9 cellular contexts compared by ENCODE assay signal in the genomic region with DNA sequence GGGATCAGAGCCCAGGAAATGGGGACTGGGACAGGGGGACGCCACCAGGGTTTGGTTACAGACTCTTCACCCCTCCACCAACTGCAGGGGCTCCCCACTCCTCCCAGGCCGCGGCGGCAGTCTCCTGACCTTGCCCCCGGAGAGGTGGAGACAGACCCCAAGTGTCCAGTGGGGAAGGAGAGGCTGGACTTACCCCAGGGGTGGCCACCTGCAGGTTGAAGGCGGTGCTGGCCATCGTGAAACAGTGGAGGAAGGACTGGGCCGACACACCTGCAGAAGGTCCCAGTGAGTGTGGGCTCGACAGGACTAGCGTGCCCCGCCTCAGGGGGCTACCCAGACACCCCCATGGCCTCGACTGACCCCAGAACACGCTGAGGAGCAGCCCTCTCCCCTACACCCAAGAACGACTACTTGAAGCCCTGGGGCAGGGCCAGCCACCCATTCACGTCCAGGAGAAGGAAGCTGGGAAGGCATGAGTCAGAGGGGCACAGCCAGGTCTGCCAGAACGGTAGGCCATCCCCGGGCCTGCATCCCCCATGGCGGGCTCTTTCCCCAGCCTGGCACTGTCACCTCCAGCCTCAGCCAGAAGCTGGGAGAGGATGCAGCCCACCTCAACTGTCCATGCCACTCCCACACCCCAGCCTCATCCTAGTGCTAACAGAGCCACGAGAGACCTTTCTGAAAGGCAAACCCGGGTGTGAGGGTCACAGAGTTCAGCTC. TPM values are rescaled to one million over a fixed set of nuclear protein-coding genes. Genes with fewer than 3 reads are reported as not detected.
DNase-seq lines count a peak whose midpoint lies in the region; ATAC-seq and TF ChIP-seq lines count a peak whose summit lies in the region.
"Had no signal": no experiment of that assay in that cellular context is flagged by ENCODE, and none has a peak within 500 bp of the region (broad histone marks: within the 10 kb centered on the region; RNA-seq: fewer than 3 reads in every experiment).

No MANE protein-coding gene starts in this region.

- H3K36me3 Mint-ChIP-seq in activated naive CD4-positive, alpha-beta T cell treated with anti-CD3 and anti-CD28 coated beads, Interleukin-2, amount 50 U/mL, for 24 hours: no peaks in the 10 kb centered on the region
- H3K36me3 Mint-ChIP-seq in activated CD4-positive, alpha-beta memory T cell treated with anti-CD3 and anti-CD28 coated beads, Interleukin-2, amount 10 ng/mL, durations not matched to agents 7 days and 5 days (ENCODE audit: low read depth): peaks cover 5% of the 10 kb centered on the region
- no peaks in the 10 kb centered on the region for H3K36me3 Mint-ChIP-seq in type B pancreatic cell

- no peak for ATAC-seq in GM21423 (IDR thresholded peaks at IDR 0.05; ENCODE audit: unreplicated experiment)

- H3K4me1 Mint-ChIP-seq in activated naive CD4-positive, alpha-beta T cell treated with anti-CD3 and anti-CD28 coated beads, Interleukin-2, amount 50 U/mL, for 24 hours: peaks cover 20% of the 10 kb centered on the region
- H3K4me1 Mint-ChIP-seq in activated CD4-positive, alpha-beta memory T cell treated with anti-CD3 and anti-CD28 coated beads, Interleukin-2, amount 10 ng/mL, durations not matched to agents 7 days and 5 days: peaks cover 28% of the 10 kb centered on the region
- no peaks in the 10 kb centered on the region for H3K4me1 Mint-ChIP-seq in type B pancreatic cell (ENCODE audit: unreplicated experiment)

- CTCF ChIA-PET in activated CD4-positive, alpha-beta memory T cell treated with anti-CD3 and anti-CD28 coated beads, Interleukin-2, amount 10 ng/mL, durations not matched to agents 7 days and 5 days (lab: Charles Lee): no interaction called here

- no peak for DNase-seq in activated naive CD4-positive, alpha-beta T cell treated with anti-CD3 and anti-CD28 coated beads, Interleukin-2, amount 50 U/mL, for 16 hours
- DNase-seq in activated CD4-positive, alpha-beta memory T cell treated with anti-CD3 and anti-CD28 coated beads, Interleukin-2, amount 10 ng/mL, durations not matched to agents 7 days and 5 days: no peak
- DNase-seq in fibroblast of villous mesenchyme (ENCODE audit: low read depth) (no peak), type B pancreatic cell (ENCODE audit: extremely low spot score, unreplicated experiment) (peak; percentile 68), inferior parietal cortex (ENCODE audit: extremely low spot score) (no peak)
- DNase-seq in activated CD4-positive, alpha-beta T cell treated with anti-CD3 and anti-CD28 coated beads, Interleukin-2, amount 50 U/mL, for 1 hour: no peak

- no peaks in the 10 kb centered on the region for H3K9me3 Mint-ChIP-seq in activated naive CD4-positive, alpha-beta T cell treated with anti-CD3 and anti-CD28 coated beads, Interleukin-2, amount 50 U/mL, for 24 hours
- no peaks in the 10 kb centered on the region for H3K9me3 Mint-ChIP-seq in activated CD4-positive, alpha-beta memory T cell treated with anti-CD3 and anti-CD28 coated beads, Interleukin-2, amount 10 ng/mL, durations not matched to agents 7 days and 5 days
- H3K9me3 Mint-ChIP-seq in type B pancreatic cell: no peaks in the 10 kb centered on the region

- peak overlapping the region; percentile 59 for H3K27ac Mint-ChIP-seq in activated naive CD4-positive, alpha-beta T cell treated with anti-CD3 and anti-CD28 coated beads, Interleukin-2, amount 50 U/mL, for 24 hours
- no peak overlapping the region for H3K27ac Mint-ChIP-seq in activated CD4-positive, alpha-beta memory T cell treated with anti-CD3 and anti-CD28 coated beads, Interleukin-2, amount 10 ng/mL, durations not matched to agents 7 days and 5 days
- peak overlapping the region; percentile 78 for H3K27ac Mint-ChIP-seq in type B pancreatic cell

- peak overlapping the region; percentile 77 for H3K4me3 ChIP-seq in fibroblast of villous mesenchyme (ENCODE audit: low read depth, low read length)

- peak overlapping the region; percentile 81 for H3K4me3 Mint-ChIP-seq in activated naive CD4-positive, alpha-beta T cell treated with anti-CD3 and anti-CD28 coated beads, Interleukin-2, amount 50 U/mL, for 24 hours
- peak overlapping the region; percentile 61 for H3K4me3 Mint-ChIP-seq in activated CD4-positive, alpha-beta memory T cell treated with anti-CD3 and anti-CD28 coated beads, Interleukin-2, amount 10 ng/mL, durations not matched to agents 7 days and 5 days
- peak overlapping the region; percentile 86 for H3K4me3 Mint-ChIP-seq in type B pancreatic cell

- POLR2A ChIA-PET in activated CD4-positive, alpha-beta memory T cell treated with anti-CD3 and anti-CD28 coated beads, Interleukin-2, amount 10 ng/mL, durations not matched to agents 7 days and 5 days (lab: Charles Lee): interaction anchor here (1.0 to 2.4 kb wide), 4 partner anchors 9 to 80 kb away, joined by 3 to 14 read pairs (median 5); partner anchors contain the start of genes DEAF1, TALDO1 and TMEM80

- TF ChIP-seq CTCF in fibroblast of villous mesenchyme (IDR thresholded peaks at IDR 0.05; ENCODE audit: insufficient read depth, low read depth, low read length): no peak
- no peak for TF ChIP-seq CTCF in type B pancreatic cell (conservative IDR thresholded peaks at IDR 0.05)

- no peaks in the 10 kb centered on the region for H3K27me3 Mint-ChIP-seq in activated naive CD4-positive, alpha-beta T cell treated with anti-CD3 and anti-CD28 coated beads, Interleukin-2, amount 50 U/mL, for 24 hours
- no peaks in the 10 kb centered on the region for H3K27me3 Mint-ChIP-seq in activated CD4-positive, alpha-beta memory T cell treated with anti-CD3 and anti-CD28 coated beads, Interleukin-2, amount 10 ng/mL, durations not matched to agents 7 days and 5 days
- no peaks in the 10 kb centered on the region for H3K27me3 Mint-ChIP-seq in type B pancreatic cell

RNA-seq across cellular contexts. Expression of gene GATD1, which starts 2.3 kb away (rescaled TPM):
- 10 to 100 TPM; 48.6 to 52.9 TPM for total RNA-seq in activated CD4-positive, alpha-beta memory T cell treated with anti-CD3 and anti-CD28 coated beads, Interleukin-2, amount 10 ng/mL, durations not matched to agents 7 days and 5 days
- total RNA-seq in fibroblast of villous mesenchyme (26.3 and 44.8 TPM in 2 replicates), type B pancreatic cell (ENCODE audit: low replicate concordance) (80.1 and 80.9 TPM in 2 replicates)

RNA-seq across cellular contexts. Expression of gene CEND1, which starts 14.9 kb away (rescaled TPM):
- 1 to 10 TPM; 1.2 to 1.6 TPM for total RNA-seq in activated CD4-positive, alpha-beta memory T cell treated with anti-CD3 and anti-CD28 coated beads, Interleukin-2, amount 10 ng/mL, durations not matched to agents 7 days and 5 days
- 0.43 and 0.64 TPM in 2 replicates for total RNA-seq in fibroblast of villous mesenchyme
- total RNA-seq in type B pancreatic cell (ENCODE audit: low replicate concordance): 0.17 and 0.89 TPM in 2 replicates
- total RNA-seq: subcutaneous adipose tissue had no signal

RNA-seq across cellular contexts. Expression of gene SLC25A22, which starts 23.0 kb away (rescaled TPM):
- 10 to 100 TPM; 35.7 to 38.3 TPM for total RNA-seq in activated CD4-positive, alpha-beta memory T cell treated with anti-CD3 and anti-CD28 coated beads, Interleukin-2, amount 10 ng/mL, durations not matched to agents 7 days and 5 days
- total RNA-seq in fibroblast of villous mesenchyme: 12.6 and 16.8 TPM in 2 replicates
- total RNA-seq in type B pancreatic cell (ENCODE audit: low replicate concordance): 31.6 and 35.6 TPM in 2 replicates

RNA-seq across cellular contexts. Expression of gene TALDO1, which starts 27.8 kb away (rescaled TPM):
- 100 to 1,000 TPM; 215 to 224 TPM for total RNA-seq in activated CD4-positive, alpha-beta memory T cell treated with anti-CD3 and anti-CD28 coated beads, Interleukin-2, amount 10 ng/mL, durations not matched to agents 7 days and 5 days
- total RNA-seq in fibroblast of villous mesenchyme: 142 and 148 TPM in 2 replicates
- total RNA-seq in type B pancreatic cell (ENCODE audit: low replicate concordance): 189 and 288 TPM in 2 replicates

RNA-seq across cellular contexts. Expression of gene PIDD1, which starts 30.0 kb away (rescaled TPM):
- total RNA-seq in activated CD4-positive, alpha-beta memory T cell treated with anti-CD3 and anti-CD28 coated beads, Interleukin-2, amount 10 ng/mL, durations not matched to agents 7 days and 5 days: 10 to 100 TPM; 45.1 to 48.5 TPM
- total RNA-seq in fibroblast of villous mesenchyme (5.5 and 7.8 TPM in 2 replicates), type B pancreatic cell (ENCODE audit: low replicate concordance) (32.7 and 44.5 TPM in 2 replicates)
